ENCODE assay signal across 1 cellular context in genomic region chr17:76593338-76593737, GRCh38.
TF ChIP-seq lines count a peak whose summit lies in the region.

No MANE protein-coding gene starts in this region.

TF ChIP-seq in K562, 482 proteins besides CTCF, POLR2A, EP300 and RAD21:
- TF ChIP-seq HMBOX1 (IDR thresholded peaks at IDR 0.05): 0 out of 2 replicates have a peak, but pooled peaks have one; percentile 13
- TF ChIP-seq MAFF (IDR thresholded peaks at IDR 0.05; ENCODE audit: low read length): no peak
- TF ChIP-seq CBFA2T3 (IDR thresholded peaks at IDR 0.05): 0 out of 2 replicates have a peak, but pooled peaks have one; percentile 11
- no peak for TF ChIP-seq RNF219 (CRISPR knock-in tag; IDR thresholded peaks at IDR 0.05)
TF ChIP-seq in K562: peak in this region for 2.
